ENCODE assay signal across 9 cellular contexts in the genomic region with DNA sequence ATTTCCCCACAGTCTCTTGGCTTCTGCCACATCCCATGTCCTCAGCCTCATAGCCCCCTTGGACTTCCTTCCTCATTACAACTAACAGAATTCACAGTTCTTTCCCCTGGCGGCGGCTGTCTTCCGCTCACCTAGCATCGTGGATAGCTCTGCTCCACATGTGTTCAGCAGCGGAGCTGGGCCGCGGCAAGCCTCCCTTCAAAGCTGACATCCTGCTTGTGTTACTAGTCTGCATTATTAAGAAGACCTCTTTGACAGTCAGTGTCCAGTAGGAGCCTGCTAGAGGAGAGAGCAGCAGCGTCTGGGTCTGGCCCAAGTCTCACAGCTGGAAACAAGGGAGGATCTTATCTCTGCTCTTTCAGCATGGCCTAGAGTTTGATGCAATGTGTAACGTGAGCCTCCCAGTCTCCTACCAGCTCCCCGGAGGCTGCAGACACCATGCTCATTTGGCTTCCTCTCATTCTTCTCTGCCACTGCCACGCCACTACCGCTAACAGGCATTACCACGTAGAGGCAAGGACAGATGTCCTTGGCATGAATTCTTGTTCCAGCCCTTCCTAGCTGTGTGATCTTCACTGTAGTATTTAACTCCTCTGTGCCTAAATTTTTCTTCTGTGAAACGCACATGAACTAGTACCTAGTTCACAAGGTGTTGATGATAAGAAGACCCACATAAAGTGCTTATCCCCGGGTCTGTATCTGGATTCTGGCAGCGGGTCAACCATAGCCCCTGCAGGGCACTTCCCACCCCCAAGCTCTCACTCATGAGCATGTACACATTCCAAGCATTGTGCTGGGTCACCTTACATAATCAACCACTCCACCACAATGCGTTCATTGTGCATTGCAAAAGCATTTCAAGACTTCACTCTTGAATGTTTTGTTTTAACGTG.
DNase-seq lines count a peak whose midpoint lies in the region; ATAC-seq, FAIRE-seq and TF ChIP-seq lines count a peak whose summit lies in the region.
"Had no signal": no experiment of that assay in that cellular context is flagged by ENCODE, and none has a peak within 500 bp of the region (broad histone marks: within the 10 kb centered on the region; RNA-seq: fewer than 3 reads in every experiment).

No MANE protein-coding gene starts in this region.

- peaks cover 2% of the 10 kb centered on the region for H3K9me3 ChIP-seq in trophoblast cell (ENCODE audit: insufficient read depth, low read depth, low read length)
- H3K9me3 ChIP-seq in Karpas-422 (ENCODE audit: low read length) = no peaks in the 10 kb centered on the region

- peak overlapping the region; percentile 47 for H2BK5ac ChIP-seq in trophoblast cell (ENCODE audit: low read depth, low read length, poor library complexity)

- H3K18ac ChIP-seq in trophoblast cell (ENCODE audit: low read length) = no peak overlapping the region

- H3K9me2 ChIP-seq in Karpas-422 (replicated peaks; ENCODE audit: insufficient read depth, low read length) = no peaks in the 10 kb centered on the region

- H3K27ac ChIP-seq in trophoblast cell (ENCODE audit: low read depth, low read length) (peak overlapping the region; percentile 66), Karpas-422 (ENCODE audit: low read length) (no peak overlapping the region)

- DNase-seq in HTR-8/SVneo (ENCODE audit: insufficient read length, low spot score) (peak; percentile 54), SK-MEL-5 (ENCODE audit: low read depth, low spot score) (peak; percentile 64), fibroblast of pulmonary artery (ENCODE audit: low read depth) (peak; percentile 77), trophoblast cell (peak; percentile 96), left colon (no peak), Karpas-422 (no peak), NCI-H774 (lab: John Stamatoyannopoulos, UW) (no peak)
- DNase-seq: NCI-H446 treated with DMSO at 0.1 percent for 48 hours had no signal

- peaks cover 6% of the 10 kb centered on the region for H3K79me1 ChIP-seq in trophoblast cell (ENCODE audit: low read length)

- no peak overlapping the region for H4K8ac ChIP-seq in trophoblast cell (ENCODE audit: low read depth, low read length)

- H2BK12ac ChIP-seq in trophoblast cell (ENCODE audit: low read length) = peak overlapping the region; percentile 16

- H3K14ac ChIP-seq in trophoblast cell (ENCODE audit: low read length) = no peak overlapping the region

- no peaks in the 10 kb centered on the region for H4K20me1 ChIP-seq in Karpas-422 (ENCODE audit: insufficient read depth, low read depth, low read length)

- H2AFZ ChIP-seq in trophoblast cell (ENCODE audit: insufficient read depth, low read length, poor library complexity) = no peak overlapping the region
- H2AFZ ChIP-seq in Karpas-422 (ENCODE audit: low read length) = no peak overlapping the region

- FAIRE-seq in HTR-8/SVneo (lab: Jason Lieb, UNC) = peak; percentile 49

- H3K23ac ChIP-seq in trophoblast cell (ENCODE audit: low read length) = no peak overlapping the region

- H3K4me3 ChIP-seq in fibroblast of pulmonary artery (replicated peaks; ENCODE audit: low read depth, low read length) = no peak overlapping the region
- H3K4me3 ChIP-seq in trophoblast cell (ENCODE audit: low read depth, low read length) = no peak overlapping the region
- H3K4me3 ChIP-seq in Karpas-422 (ENCODE audit: low read length) = no peak overlapping the region

- no peak overlapping the region for H2AK5ac ChIP-seq in trophoblast cell (ENCODE audit: low read length)

- intact Hi-C loops in left colon (cut with DNase I, micrococcal nuclease) = no loop called here

- H3K27me3 ChIP-seq in trophoblast cell (ENCODE audit: insufficient read depth, low read length) = no peaks in the 10 kb centered on the region
- H3K27me3 ChIP-seq in Karpas-422 (ENCODE audit: low read length) = no peaks in the 10 kb centered on the region

- no peak overlapping the region for H3K9ac ChIP-seq in trophoblast cell (ENCODE audit: low read length)
- H3K9ac ChIP-seq in Karpas-422 (ENCODE audit: low read length) = no peak overlapping the region

- H3K4me1 ChIP-seq in trophoblast cell (ENCODE audit: control insufficient read depth in 1 of 2, insufficient read depth in 2 of 2, low read length in 2 of 2) = peaks cover 16 to 25% of the 10 kb centered on the region in 2 experiments
- H3K4me1 ChIP-seq in Karpas-422 (ENCODE audit: low read length) = no peaks in the 10 kb centered on the region

- no peak overlapping the region for H4K12ac ChIP-seq in trophoblast cell (ENCODE audit: low read depth, low read length)

- H3K36me3 ChIP-seq in trophoblast cell (ENCODE audit: control insufficient read depth in 1 of 2, insufficient read depth in 2 of 2, low read length in 2 of 2) (no peaks in the 10 kb centered on the region), Karpas-422 (ENCODE audit: insufficient read depth, low read length) (no peaks in the 10 kb centered on the region)

- TF ChIP-seq CTCF in fibroblast of pulmonary artery (IDR thresholded peaks at IDR 0.05; ENCODE audit: low read length, missing control alignments) = no peak

- WGBS in trophoblast cell (ENCODE audit: extremely low coverage, insufficient coverage, insufficient read length) = no CpG with 5 or more reads among the region's 18 CpGs

- H3K4ac ChIP-seq in trophoblast cell (ENCODE audit: low read depth, low read length) = no peak overlapping the region

- H4K91ac ChIP-seq in trophoblast cell (ENCODE audit: low read depth, low read length) = no peak overlapping the region

- no peaks in the 10 kb centered on the region for H3K79me2 ChIP-seq in trophoblast cell (ENCODE audit: control insufficient read depth, insufficient read depth, low read length, poor library complexity)
- H3K79me2 ChIP-seq in Karpas-422 (ENCODE audit: low read length) = no peaks in the 10 kb centered on the region

- H2BK120ac ChIP-seq in trophoblast cell (ENCODE audit: insufficient read depth, low read length, poor library complexity) = peak overlapping the region; percentile 25

- peak overlapping the region; percentile 7 for H3K4me2 ChIP-seq in trophoblast cell (ENCODE audit: low read length)
- no peak overlapping the region for H3K4me2 ChIP-seq in Karpas-422 (ENCODE audit: low read depth, low read length, poor library complexity, severe bottlenecking)

- in situ Hi-C loops in SK-MEL-5 (cut with HindIII; ENCODE audit: low pct_unique_long_range_greater_than_20kb, low sequenced_read_pairs) = no loop called here

- ATAC-seq in left colon (no peak), GM18502 (IDR thresholded peaks at IDR 0.05; ENCODE audit: poor library complexity, unreplicated experiment) (no peak)

Comparison
In these comparisons a context has a peak if more than half of its experiments do, and no peak if none do; other contexts are left out.
1. DNase-seq: peak in HTR-8/SVneo (single experiment), SK-MEL-5 (single experiment), fibroblast of pulmonary artery (single experiment) and trophoblast cell (2 of 2); none in left colon (0 of 2), Karpas-422 (single experiment) and NCI-H774 (single experiment).